In the genomic region with DNA sequence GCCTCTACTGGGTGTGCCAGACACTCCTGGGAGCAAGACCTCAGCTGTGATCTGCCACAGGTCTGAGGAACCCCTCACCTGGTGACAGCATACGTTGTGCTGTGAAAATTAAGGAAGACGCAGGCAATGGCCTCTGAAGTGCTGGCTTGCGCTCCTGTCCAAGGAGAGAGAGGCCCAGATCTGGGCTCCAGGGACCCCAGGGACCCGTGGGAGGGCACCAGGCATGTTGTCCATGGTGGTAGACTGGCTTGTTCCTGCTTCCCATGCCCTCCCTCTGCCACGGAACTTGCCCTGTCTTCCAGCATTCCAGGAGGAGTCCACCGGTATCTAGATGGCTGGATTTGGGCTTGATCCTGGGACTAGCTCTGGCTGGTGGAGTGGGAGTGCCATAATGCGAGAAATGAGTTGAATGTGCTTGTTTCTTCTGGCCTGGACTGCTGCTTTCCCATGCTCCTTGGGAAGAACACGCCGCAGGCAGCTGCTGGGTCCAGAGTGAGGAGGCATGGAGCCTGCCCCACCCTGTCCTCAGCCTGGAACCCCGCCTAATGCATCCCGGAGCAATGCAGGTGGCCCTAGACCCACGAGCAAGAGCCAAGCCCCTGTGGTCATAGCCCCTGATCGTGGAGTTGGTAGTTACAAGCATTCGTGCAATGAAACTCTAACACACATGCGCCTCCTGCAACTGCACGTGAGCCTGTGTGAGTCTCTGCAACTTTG, we compare ENCODE assay signal across 20 cellular contexts.
"Had no signal": no experiment of that assay in that cellular context is flagged by ENCODE, and none has a peak within 500 bp of the region (broad histone marks: within the 10 kb centered on the region; RNA-seq: fewer than 3 reads in every experiment).

No MANE protein-coding gene starts in this region.

- H3K4me3 ChIP-seq: breast epithelium, esophagus squamous epithelium, left ventricle myocardium inferior, ovary, prostate gland, thoracic aorta had no signal

- H3K36me3 ChIP-seq: breast epithelium, esophagus squamous epithelium, left ventricle myocardium inferior, neutrophil, ovary, prostate gland, thoracic aorta had no signal

- ATAC-seq: activated CD4-positive, alpha-beta T cell treated with anti-CD3 and anti-CD28 coated beads for 36 hours; activated CD8-positive, alpha-beta T cell treated with anti-CD3 and anti-CD28 coated beads, Interleukin-2, amount 10 ng/mL, durations not matched to agents 7 days and 5 days; activated naive CD8-positive, alpha-beta T cell treated with anti-CD3 and anti-CD28 coated beads, Interleukin-2, amount 50 U/mL, for 24 hours had no signal

- H3K9me3 ChIP-seq: breast epithelium, esophagus squamous epithelium, left ventricle myocardium inferior, neutrophil, ovary, prostate gland, thoracic aorta had no signal

- H3K27me3 ChIP-seq: neutrophil, ovary had no signal

- H3K4me1 ChIP-seq: breast epithelium, esophagus squamous epithelium, left ventricle myocardium inferior, prostate gland had no signal

- DNase-seq: activated CD4-positive, alpha-beta T cell treated with anti-CD3 and anti-CD28 coated beads for 36 hours; activated CD4-positive, CD25-positive, alpha-beta regulatory T cell; activated CD8-positive, alpha-beta T cell treated with anti-CD3 and anti-CD28 coated beads, Interleukin-2, amount 10 ng/mL, durations not matched to agents 7 days and 5 days; activated gamma-delta T cell treated with Interleukin-2 at 50 U/mL for 16 hours; activated naive CD8-positive, alpha-beta T cell treated with anti-CD3 and anti-CD28 coated beads, Interleukin-2, amount 50 U/mL, for 24 hours; central memory CD4-positive, alpha-beta T cell; dermis blood vessel endothelial cell; effector CD8-positive, alpha-beta T cell; esophagus squamous epithelium; left ventricle myocardium inferior; ovary; retina; stimulated activated CD4-positive, alpha-beta T cell treated with anti-CD3 and anti-CD28 coated beads, Interleukin-2, amount 100 ng/mL, for 48 hours; stimulated activated naive CD4-positive, alpha-beta T cell treated with Interleukin-2 at 50 U/mL for 16 hours; T-helper 1 cell had no signal

- H3K27ac ChIP-seq: breast epithelium, epithelial cell of prostate, esophagus squamous epithelium, left ventricle myocardium inferior, neutrophil, ovary, prostate gland, thoracic aorta had no signal
